8 cellular contexts compared by ENCODE assay signal in the genomic region with DNA sequence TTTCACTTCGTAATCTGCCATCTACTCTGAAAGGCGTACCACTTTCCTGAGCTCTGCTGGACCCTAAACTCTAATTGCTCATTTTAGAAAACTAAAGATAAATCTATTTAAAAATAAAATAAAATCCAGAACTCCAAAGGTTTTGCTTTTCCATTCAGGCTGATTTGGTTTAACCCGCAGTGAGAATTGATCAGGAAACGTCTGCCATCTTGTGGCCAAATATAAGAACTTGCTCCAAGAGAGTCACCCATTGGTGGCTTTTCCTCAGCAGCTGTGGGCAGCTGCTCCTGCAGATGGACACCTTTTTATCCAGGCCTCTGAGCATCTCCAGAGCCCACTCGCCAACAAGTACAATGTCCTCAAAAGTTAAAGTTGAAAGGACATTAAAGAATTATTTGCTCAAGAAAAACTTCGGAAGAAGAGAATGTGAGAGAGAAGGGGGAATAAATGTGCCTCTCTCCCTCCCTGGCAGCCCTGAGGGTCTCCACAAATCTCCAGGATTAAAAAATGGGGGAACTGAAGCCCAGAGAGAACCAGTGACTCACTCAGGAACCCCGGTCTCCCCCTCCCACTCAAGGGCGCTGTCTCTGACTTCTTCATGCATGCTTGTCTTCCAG. TPM values are rescaled to one million over a fixed set of nuclear protein-coding genes. Genes with fewer than 3 reads are reported as not detected.
DNase-seq lines count a peak whose midpoint lies in the region; ATAC-seq and TF ChIP-seq lines count a peak whose summit lies in the region.

No MANE protein-coding gene starts in this region.

- peak; percentile 41 for DNase-seq in DMS114 treated with DMSO at 0.1 percent for 48 hours (lab: John Stamatoyannopoulos, UW; ENCODE audit: unreplicated experiment)
- peak; percentile 71 for DNase-seq in HPDE6-E6E7 (ENCODE audit: extremely low spot score)
- DNase-seq in NCI-H82 (lab: John Stamatoyannopoulos, UW): peak; percentile 80
- DNase-seq in astrocyte of the cerebellum (ENCODE audit: low read depth): peak; percentile 59
- peak in 2 of 3 donors; percentile 18 to 60 for DNase-seq in right cardiac atrium
- DNase-seq in smooth muscle cell (lab: John Stamatoyannopoulos, UW; ENCODE audit: unreplicated experiment): no peak

- ATAC-seq in GM19452 (IDR thresholded peaks at IDR 0.05; ENCODE audit: unreplicated experiment) (peak; percentile 65), right cardiac atrium (peak; percentile 66 to 70), GM19328 (IDR thresholded peaks at IDR 0.05; ENCODE audit: unreplicated experiment) (no peak)

- H3K4me3 ChIP-seq in astrocyte of the cerebellum (ENCODE audit: low read depth, low read length) (no peak overlapping the region), right cardiac atrium (ENCODE audit: low read length) (no peak overlapping the region), smooth muscle cell (no peak overlapping the region)

- WGBS in right cardiac atrium: 26% methylated on average over 8 of the region's 8 CpGs
- WGBS in smooth muscle cell (ENCODE audit: low lambda C conversion rate): 22% methylated on average over 8 of the region's 8 CpGs

- H3K27me3 ChIP-seq in right cardiac atrium (ENCODE audit: control insufficient read depth, insufficient read depth) (no peaks in the 10 kb centered on the region), smooth muscle cell (ENCODE audit: low read depth) (no peaks in the 10 kb centered on the region)

- H2AFZ ChIP-seq in smooth muscle cell (ENCODE audit: low read depth): peak overlapping the region; percentile 10

- H3K9me3 ChIP-seq in right cardiac atrium (ENCODE audit: control insufficient read depth, low read length) (no peaks in the 10 kb centered on the region), smooth muscle cell (replicated peaks; ENCODE audit: low read depth) (no peaks in the 10 kb centered on the region)

- H3K79me2 ChIP-seq in smooth muscle cell (ENCODE audit: low read depth): no peaks in the 10 kb centered on the region

- no peak overlapping the region for H3K9ac ChIP-seq in smooth muscle cell (ENCODE audit: low read depth)

- H3K36me3 ChIP-seq in smooth muscle cell (ENCODE audit: low read depth): no peaks in the 10 kb centered on the region

- in situ Hi-C loops in astrocyte of the cerebellum (cut with HindIII; ENCODE audit: low sequenced_read_pairs): no loop called here

- no peaks in the 10 kb centered on the region for H4K20me1 ChIP-seq in smooth muscle cell (ENCODE audit: low read depth)

- H3K27ac ChIP-seq in right cardiac atrium (ENCODE audit: low read length): no peak overlapping the region
- H3K27ac ChIP-seq in smooth muscle cell (ENCODE audit: low read depth): no peak overlapping the region

- no peak overlapping the region for H3K4me2 ChIP-seq in smooth muscle cell

- intact Hi-C loops in right cardiac atrium (cut with DNase I): loop anchor here in 3 of 4 donors (5.0 to 10.0 kb wide), 3 partner anchors 584 to 774 kb away; no protein-coding TSS in a partner anchor

- no peaks in the 10 kb centered on the region for H3F3A ChIP-seq in smooth muscle cell (ENCODE audit: low read depth)

- peak; percentile 72 for TF ChIP-seq CTCF in astrocyte of the cerebellum (IDR thresholded peaks at IDR 0.05; ENCODE audit: low read depth, low read length, missing control alignments)
- peak; percentile 74 for TF ChIP-seq CTCF in smooth muscle cell (IDR thresholded peaks at IDR 0.05; ENCODE audit: borderline replicate concordance, insufficient read depth, poor library complexity, severe bottlenecking)

- H3K4me1 ChIP-seq in right cardiac atrium (ENCODE audit: control insufficient read depth, insufficient read depth, low read length): no peaks in the 10 kb centered on the region
- no peaks in the 10 kb centered on the region for H3K4me1 ChIP-seq in smooth muscle cell (ENCODE audit: low read depth)

RNA-seq across cellular contexts. Expression of a gene that starts 4.1 kb away (rescaled TPM):
- not detected for total RNA-seq in right cardiac atrium
- not detected for polyA plus RNA-seq in right cardiac atrium
- not detected in 2 replicates for total RNA-seq in smooth muscle cell
- polyA plus RNA-seq in smooth muscle cell: 0.08 TPM in 1 of 2 replicates, not detected in the other

RNA-seq across cellular contexts. Expression of a gene that starts 20.3 kb away (rescaled TPM):
- total RNA-seq in right cardiac atrium (10 to 100 TPM; 85.7 to 92.5 (median 90.2) TPM), smooth muscle cell (93.1 and 101 TPM in 2 replicates)
- polyA plus RNA-seq in right cardiac atrium (89.4 TPM), smooth muscle cell (136 and 139 TPM in 2 replicates)
